ENCODE assay signal across 10 cellular contexts in the genomic region with DNA sequence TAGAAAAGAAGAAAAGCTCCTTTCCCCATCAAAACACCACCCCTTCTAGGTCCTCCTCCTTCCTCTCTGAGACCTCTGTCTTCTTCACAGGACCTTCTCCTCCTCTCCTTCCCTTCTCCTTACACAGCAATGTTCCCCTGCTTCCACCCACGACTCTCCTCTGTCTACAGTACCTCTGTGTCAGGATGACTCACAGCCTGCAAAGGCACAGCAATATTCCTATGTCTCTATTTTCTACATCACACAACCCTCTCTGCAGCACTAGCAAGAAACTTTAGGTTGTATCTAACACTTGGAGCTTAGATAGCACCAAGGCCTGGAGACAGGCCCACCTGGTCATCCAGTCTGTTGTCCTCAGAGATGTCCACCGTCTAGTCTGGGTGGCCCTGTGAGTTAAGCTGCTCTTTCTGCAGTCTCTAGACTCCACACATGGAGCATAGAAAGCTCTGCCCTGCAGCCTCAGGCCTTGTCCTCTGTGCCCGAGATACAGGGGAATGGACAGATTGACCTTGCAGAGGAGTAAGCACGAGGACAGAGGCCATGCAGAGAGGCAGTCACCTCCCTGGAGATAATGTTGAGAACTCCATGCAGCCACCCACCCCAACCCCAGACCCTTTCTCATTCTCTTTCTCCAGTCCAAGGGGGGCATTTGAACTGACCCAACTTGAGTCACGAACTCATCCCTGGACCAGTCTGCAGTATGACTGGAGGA.
A peak's percentile ranks its signal among the peaks of the same experiment; 100 is the strongest.
DNase-seq lines count a peak whose midpoint lies in the region; ATAC-seq and TF ChIP-seq lines count a peak whose summit lies in the region.
"Had no signal": no experiment of that assay in that cellular context is flagged by ENCODE, and none has a peak within 500 bp of the region (broad histone marks: within the 10 kb centered on the region; RNA-seq: fewer than 3 reads in every experiment).

No MANE protein-coding gene starts in this region.

- peak overlapping the region; percentile 44 for H3K9ac ChIP-seq in mesenchymal stem cell (ENCODE audit: low read length)

- ATAC-seq in HG02759 (IDR thresholded peaks at IDR 0.05; ENCODE audit: unreplicated experiment) = peak; percentile 14

- H2BK15ac ChIP-seq in mesenchymal stem cell (ENCODE audit: low read depth, poor library complexity, severe bottlenecking) = no peak overlapping the region

- H2AFZ ChIP-seq in mesenchymal stem cell (ENCODE audit: low read depth, low read length) = no peak overlapping the region

- no peak overlapping the region for H3K27ac ChIP-seq in mesenchymal stem cell (ENCODE audit: low read length, poor library complexity, severe bottlenecking)
- peak overlapping the region in 1 of 2 donors; percentile 73 for H3K27ac ChIP-seq in coronary artery
- H3K27ac ChIP-seq: HL-60 had no signal

- H3K36me3 ChIP-seq in mesenchymal stem cell (ENCODE audit: control insufficient read depth in 1 of 2, insufficient read depth in 2 of 2, low read depth in 1 of 2, low read length in 2 of 2) = peaks cover 8 to 9% of the 10 kb centered on the region in 2 experiments

- no peak overlapping the region for H2BK120ac ChIP-seq in mesenchymal stem cell (ENCODE audit: low read depth, low read length)

- in situ Hi-C loops in astrocyte of the spinal cord (cut with HindIII; ENCODE audit: low sequenced_read_pairs) = no loop called here

- H3K4ac ChIP-seq in mesenchymal stem cell (ENCODE audit: low read depth in 1 of 2, low read length in 2 of 2) = no peak overlapping the region

- TF ChIP-seq CTCF in astrocyte of the spinal cord (IDR thresholded peaks at IDR 0.05; ENCODE audit: low read depth, low read length) (no peak), coronary artery (IDR thresholded peaks at IDR 0.05) (no peak)

- no peak overlapping the region for H4K8ac ChIP-seq in mesenchymal stem cell (ENCODE audit: low read length)

- no peak overlapping the region for H3K14ac ChIP-seq in mesenchymal stem cell (ENCODE audit: low read length in 2 of 2)

- H3K79me1 ChIP-seq in mesenchymal stem cell (replicated peaks; ENCODE audit: low read length, poor library complexity, severe bottlenecking) = no peaks in the 10 kb centered on the region

- no peak overlapping the region for H3K18ac ChIP-seq in mesenchymal stem cell (ENCODE audit: low read depth in 1 of 2, low read length in 2 of 2)

- no peak overlapping the region for H3K23ac ChIP-seq in mesenchymal stem cell (ENCODE audit: low read length in 2 of 2)

- DNase-seq in AG08396 (ENCODE audit: low spot score) = peak; percentile 66
- peak; percentile 61 for DNase-seq in astrocyte of the spinal cord (ENCODE audit: low read depth, low spot score)
- DNase-seq in mesenchymal stem cell = peak; percentile 56
- no peak for DNase-seq in coronary artery (ENCODE audit: low spot score)
- DNase-seq in epidermal melanocyte (ENCODE audit: insufficient read length, low spot score) = no peak
- DNase-seq in RPMI8226 = no peak
- DNase-seq in C1 segment of cervical spinal cord (lab: John Stamatoyannopoulos, UW) = no peak
- DNase-seq: stimulated activated CD4-positive, alpha-beta T cell treated with anti-CD3 and anti-CD28 coated beads, Interleukin-4, amount 100 ng/mL, for 24 hours had no signal

- no peak overlapping the region for H2BK12ac ChIP-seq in mesenchymal stem cell (ENCODE audit: low read length in 2 of 2)

- no peak overlapping the region for H2AK5ac ChIP-seq in mesenchymal stem cell (ENCODE audit: low read length, severe bottlenecking)

- peak overlapping the region; percentile 8 for H4K91ac ChIP-seq in mesenchymal stem cell (ENCODE audit: low read length)

- H3K27me3 ChIP-seq in mesenchymal stem cell (ENCODE audit: control insufficient read depth in 1 of 2, insufficient read depth in 1 of 2, low read length in 2 of 2) = peaks cover 0 to 5% of the 10 kb centered on the region in 2 experiments

- H3K4me3 ChIP-seq in astrocyte of the spinal cord (ENCODE audit: low read depth, low read length) = no peak overlapping the region
- no peak overlapping the region for H3K4me3 ChIP-seq in mesenchymal stem cell (ENCODE audit: insufficient read depth in 1 of 2, low read depth in 1 of 2, low read length in 2 of 2)
- no peak overlapping the region for H3K4me3 ChIP-seq in coronary artery

- 72% methylated on average over 5 of the region's 5 CpGs for WGBS in mesenchymal stem cell

- H3K4me2 ChIP-seq in mesenchymal stem cell (ENCODE audit: low read length, poor library complexity, severe bottlenecking) = no peak overlapping the region

- peaks cover 15% of the 10 kb centered on the region for H3K4me1 ChIP-seq in mesenchymal stem cell (ENCODE audit: control insufficient read depth, insufficient read depth, low read depth, low read length)

- no peaks in the 10 kb centered on the region for H3K9me3 ChIP-seq in mesenchymal stem cell (ENCODE audit: control insufficient read depth, low read length)

- no peak overlapping the region for H2BK5ac ChIP-seq in mesenchymal stem cell (ENCODE audit: low read depth, low read length, poor library complexity, severe bottlenecking)

Comparison
In these comparisons a context has a peak if more than half of its experiments do, and no peak if none do; other contexts are left out.
1. DNase-seq: peak in AG08396 (single experiment), astrocyte of the spinal cord (single experiment) and mesenchymal stem cell (single experiment); none in coronary artery (single experiment), epidermal melanocyte (single experiment), RPMI8226 (single experiment) and C1 segment of cervical spinal cord (0 of 14).